Comparison of ENCODE assay signal across 8 cellular contexts in the genomic region with DNA sequence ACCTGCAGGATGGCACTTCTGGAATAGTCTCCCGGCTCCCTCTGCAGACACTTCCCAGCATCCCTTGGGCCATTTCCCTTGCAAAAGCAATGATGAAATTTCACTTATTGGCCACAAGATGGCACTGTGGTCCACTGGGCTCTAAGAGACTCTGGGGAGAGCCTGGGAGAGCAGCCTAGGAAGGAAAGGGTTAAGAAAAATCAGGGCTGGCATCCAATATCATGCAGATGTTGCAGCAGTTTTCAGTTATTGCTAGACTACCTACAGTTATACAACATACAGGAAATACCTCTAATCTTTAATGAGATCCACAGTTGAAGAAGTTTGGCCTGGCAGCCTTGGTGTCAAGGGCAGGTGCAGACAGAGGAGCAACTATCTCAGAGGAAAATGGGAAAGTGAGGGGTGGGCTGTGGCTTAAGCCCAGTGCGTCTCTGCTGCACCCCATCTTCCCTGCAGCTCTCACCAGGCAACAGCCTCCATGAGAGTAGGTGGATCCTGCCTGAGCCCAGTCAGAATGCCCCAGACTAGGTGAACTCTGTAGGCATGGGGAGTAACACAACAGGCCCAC.
DNase-seq lines count a peak whose midpoint lies in the region; ATAC-seq and TF ChIP-seq lines count a peak whose summit lies in the region.

No MANE protein-coding gene starts in this region.

- H3K9me3 ChIP-seq in Caco-2 = no peaks in the 10 kb centered on the region; the same call in 1 of the 2 replicates
- H3K9me3 ChIP-seq in suprapubic skin = no peaks in the 10 kb centered on the region

- 29% methylated on average over 2 of the region's 2 CpGs for WGBS in suprapubic skin

- H3K27me3 Mint-ChIP-seq in Caco-2 (ENCODE audit: insufficient read depth, unreplicated experiment) = peaks cover 4% of the 10 kb centered on the region
- H3K27me3 Mint-ChIP-seq in activated CD4-positive, alpha-beta memory T cell treated with anti-CD3 and anti-CD28 coated beads for 36 hours = no peaks in the 10 kb centered on the region

- peaks cover 5% of the 10 kb centered on the region for H3K4me1 Mint-ChIP-seq in Caco-2 (ENCODE audit: low read depth, unreplicated experiment)
- H3K4me1 Mint-ChIP-seq in activated CD4-positive, alpha-beta memory T cell treated with anti-CD3 and anti-CD28 coated beads for 36 hours (ENCODE audit: low read depth) = peaks cover 36% of the 10 kb centered on the region

- intact Hi-C loops in Caco-2 (cut with micrococcal nuclease; ENCODE audit: unreplicated experiment) (loop anchor here (2.0 to 5.0 kb wide), 3 partner anchors 17 to 125 kb away; no protein-coding TSS in a partner anchor), left cardiac atrium (cut with DNase I) (no loop called here), sciatic nerve (cut with DNase I) (no loop called here)
- intact Hi-C loops in activated CD4-positive, alpha-beta memory T cell treated with anti-CD3 and anti-CD28 coated beads for 36 hours (cut with micrococcal nuclease) = loop anchor here (1.0 kb wide), 1 partner anchor 27 kb away; no protein-coding TSS in a partner anchor

- H3K27me3 ChIP-seq in Caco-2 (replicated peaks; ENCODE audit: control insufficient read depth, insufficient read depth, low read length) (no peaks in the 10 kb centered on the region), suprapubic skin (no peaks in the 10 kb centered on the region)

- H3K4me3 ChIP-seq in Caco-2 (ENCODE audit: low read depth, low read length) (no peak overlapping the region), suprapubic skin (no peak overlapping the region)

- peak; percentile 84 for ATAC-seq in GM18870 (IDR thresholded peaks at IDR 0.05; ENCODE audit: unreplicated experiment)
- ATAC-seq in HG03045 (IDR thresholded peaks at IDR 0.05; ENCODE audit: unreplicated experiment) = peak; percentile 80
- ATAC-seq in left cardiac atrium = peak; percentile 50 to 68
- peak; percentile 60 for ATAC-seq in sciatic nerve

- H3K36me3 ChIP-seq in Caco-2 (ENCODE audit: control insufficient read depth, insufficient read depth, low read length) (no peaks in the 10 kb centered on the region), suprapubic skin (no peaks in the 10 kb centered on the region)

- no TSS peak for BruUV-seq in Caco-2 (replicated peaks; lab: Mats Ljungman, UMichigan)

- TF ChIP-seq CTCF in Caco-2 (IDR thresholded peaks at IDR 0.05; ENCODE audit: insufficient read depth in 1 of 2, low read depth in 1 of 2, low read length in 1 of 2, severe bottlenecking in 1 of 2, unreplicated experiment in 1 of 2) (peak; percentile 75 to 80), suprapubic skin (IDR thresholded peaks at IDR 0.05) (peak in 1 of 2 donors; percentile 64)

- no peaks in the 10 kb centered on the region for H3K36me3 Mint-ChIP-seq in Caco-2 (ENCODE audit: insufficient read depth, unreplicated experiment)
- H3K36me3 Mint-ChIP-seq in activated CD4-positive, alpha-beta memory T cell treated with anti-CD3 and anti-CD28 coated beads for 36 hours = no peaks in the 10 kb centered on the region

- H3K4me1 ChIP-seq in Caco-2 = 0 out of 2 replicates have a peak, but pooled peaks cover 3% of the 10 kb centered on the region
- peaks cover 4% of the 10 kb centered on the region for H3K4me1 ChIP-seq in suprapubic skin

- CTCF ChIA-PET in Caco-2 (lab: Charles Lee) = interaction anchor here (1.2 kb wide), 2 partner anchors 18 to 125 kb away, joined by 3 to 5 read pairs; no protein-coding TSS in a partner anchor
- CTCF ChIA-PET in activated CD4-positive, alpha-beta memory T cell treated with anti-CD3 and anti-CD28 coated beads for 36 hours (lab: Charles Lee) = interaction anchor here (0.8 to 3.0 kb wide), 6 partner anchors 10 to 496 kb away, joined by 3 to 26 read pairs (median 3); a partner anchor contains a TSS

- peaks cover 17% of the 10 kb centered on the region for H3K9me3 Mint-ChIP-seq in Caco-2 (ENCODE audit: unreplicated experiment)
- no peaks in the 10 kb centered on the region for H3K9me3 Mint-ChIP-seq in activated CD4-positive, alpha-beta memory T cell treated with anti-CD3 and anti-CD28 coated beads for 36 hours

- no peak overlapping the region for H3K27ac Mint-ChIP-seq in Caco-2 (ENCODE audit: unreplicated experiment)
- no peak overlapping the region for H3K27ac Mint-ChIP-seq in activated CD4-positive, alpha-beta memory T cell treated with anti-CD3 and anti-CD28 coated beads for 36 hours

- no peak for TF ChIP-seq POLR2A in suprapubic skin (IDR thresholded peaks at IDR 0.05)

- TF ChIP-seq EP300 in suprapubic skin (IDR thresholded peaks at IDR 0.05) = no peak

- H3K27ac ChIP-seq in suprapubic skin = no peak overlapping the region

- H3K4me3 Mint-ChIP-seq in Caco-2 (ENCODE audit: unreplicated experiment) = peak overlapping the region; percentile 20
- H3K4me3 Mint-ChIP-seq in activated CD4-positive, alpha-beta memory T cell treated with anti-CD3 and anti-CD28 coated beads for 36 hours = peak overlapping the region; percentile 4

- DNase-seq in Caco-2 (peak in 1 of 2 experiments; percentile 56), NCI-H2029 treated with DMSO at 0.1 percent for 48 hours (lab: John Stamatoyannopoulos, UW) (peak; percentile 43), left cardiac atrium (no peak), sciatic nerve (ENCODE audit: low spot score) (no peak), suprapubic skin (ENCODE audit: low spot score in 2 of 2) (no peak)
- DNase-seq in activated CD4-positive, alpha-beta memory T cell treated with anti-CD3 and anti-CD28 coated beads for 36 hours = peak; percentile 46

- POLR2A ChIA-PET in Caco-2 (lab: Charles Lee) = no interaction called here
- POLR2A ChIA-PET in activated CD4-positive, alpha-beta memory T cell treated with anti-CD3 and anti-CD28 coated beads for 36 hours (lab: Charles Lee) = no interaction called here

Comparison
In these comparisons a context has a peak if more than half of its experiments do, and no peak if none do; other contexts are left out.
1. DNase-seq: peak in NCI-H2029 treated with DMSO at 0.1 percent for 48 hours (single experiment) and activated CD4-positive, alpha-beta memory T cell treated with anti-CD3 and anti-CD28 coated beads for 36 hours (single experiment); none in left cardiac atrium (single experiment), sciatic nerve (single experiment) and suprapubic skin (0 of 2).
2. intact Hi-C loops: an anchor here in Caco-2 (2.0 to 5.0 kb wide) and activated CD4-positive, alpha-beta memory T cell treated with anti-CD3 and anti-CD28 coated beads for 36 hours (1.0 kb wide); none called in left cardiac atrium and sciatic nerve.
3. Peak in every context shown above with its lines, with median percentiles within 50 percentile points of each other: ATAC-seq.